In the genomic region with DNA sequence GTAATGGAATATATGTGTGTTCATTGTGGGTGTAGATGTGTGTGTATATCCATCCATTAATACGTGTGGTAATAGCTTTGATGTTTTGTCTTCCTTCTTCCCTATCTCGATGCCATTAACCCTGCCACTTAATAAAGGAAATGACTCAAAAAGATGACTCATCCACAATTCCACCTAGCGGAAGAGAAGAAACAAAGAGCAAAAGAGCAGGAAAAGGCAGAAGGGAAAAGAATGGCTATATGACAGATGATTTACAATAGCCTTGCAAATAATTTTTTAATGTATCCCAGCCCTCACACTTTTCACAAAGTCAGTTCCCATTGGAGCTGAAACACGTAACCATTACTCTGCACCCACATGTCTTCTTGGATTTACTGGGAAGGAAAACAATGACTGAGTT, we compare ENCODE assay signal across 10 cellular contexts.
DNase-seq lines count a peak whose midpoint lies in the region; ATAC-seq and TF ChIP-seq lines count a peak whose summit lies in the region.
"Had no signal": no experiment of that assay in that cellular context is flagged by ENCODE, and none has a peak within 500 bp of the region (broad histone marks: within the 10 kb centered on the region; RNA-seq: fewer than 3 reads in every experiment).

No MANE protein-coding gene starts in this region.

- POLR2A ChIA-PET in activated CD4-positive, alpha-beta memory T cell treated with anti-CD3 and anti-CD28 coated beads, Interleukin-2, amount 10 ng/mL, durations not matched to agents 7 days and 5 days (lab: Charles Lee) = no interaction called here
- POLR2A ChIA-PET in T-cell (lab: Charles Lee) (no interaction called here), HEK293T (lab: Yijun Ruan, JAX) (no interaction called here)

- no peaks in the 10 kb centered on the region for H3K9me3 Mint-ChIP-seq in activated CD4-positive, alpha-beta memory T cell treated with anti-CD3 and anti-CD28 coated beads, Interleukin-2, amount 10 ng/mL, durations not matched to agents 7 days and 5 days
- no peaks in the 10 kb centered on the region for H3K9me3 Mint-ChIP-seq in T-cell

- no peaks in the 10 kb centered on the region for H3K36me3 Mint-ChIP-seq in activated CD4-positive, alpha-beta memory T cell treated with anti-CD3 and anti-CD28 coated beads, Interleukin-2, amount 10 ng/mL, durations not matched to agents 7 days and 5 days (ENCODE audit: low read depth)
- no peaks in the 10 kb centered on the region for H3K36me3 Mint-ChIP-seq in T-cell
- H3K36me3 Mint-ChIP-seq: activated CD8-positive, alpha-beta memory T cell treated with anti-CD3 and anti-CD28 coated beads, Interleukin-2, amount 10 ng/mL, durations not matched to agents 7 days and 5 days had no signal

- no peak for ATAC-seq in T-cell (replicated peaks in 1 of 4)
- ATAC-seq: activated CD8-positive, alpha-beta memory T cell treated with anti-CD3 and anti-CD28 coated beads, Interleukin-2, amount 10 ng/mL, durations not matched to agents 7 days and 5 days had no signal

- no peak overlapping the region for H3K4me3 ChIP-seq in cardiac fibroblast (replicated peaks in 1 of 2; ENCODE audit: low read depth in 2 of 2, low read length in 2 of 2)
- H3K4me3 ChIP-seq in mesodermal cell (ENCODE audit: extremely low read depth, insufficient read depth, low read length, poor library complexity, severe bottlenecking) = no peak overlapping the region

- H3K27ac Mint-ChIP-seq in activated CD4-positive, alpha-beta memory T cell treated with anti-CD3 and anti-CD28 coated beads, Interleukin-2, amount 10 ng/mL, durations not matched to agents 7 days and 5 days = no peak overlapping the region
- no peak overlapping the region for H3K27ac Mint-ChIP-seq in T-cell
- H3K27ac Mint-ChIP-seq: activated CD8-positive, alpha-beta memory T cell treated with anti-CD3 and anti-CD28 coated beads, Interleukin-2, amount 10 ng/mL, durations not matched to agents 7 days and 5 days; progenitor cell of endocrine pancreas had no signal

- no peaks in the 10 kb centered on the region for H3K36me3 ChIP-seq in mesodermal cell (ENCODE audit: control insufficient read depth, insufficient read depth, low read length)

- no peak overlapping the region for H3K4me3 Mint-ChIP-seq in activated CD4-positive, alpha-beta memory T cell treated with anti-CD3 and anti-CD28 coated beads, Interleukin-2, amount 10 ng/mL, durations not matched to agents 7 days and 5 days
- no peak overlapping the region for H3K4me3 Mint-ChIP-seq in T-cell
- H3K4me3 Mint-ChIP-seq: activated CD8-positive, alpha-beta memory T cell treated with anti-CD3 and anti-CD28 coated beads, Interleukin-2, amount 10 ng/mL, durations not matched to agents 7 days and 5 days had no signal

- no peaks in the 10 kb centered on the region for H3K9me3 ChIP-seq in mesodermal cell (ENCODE audit: control insufficient read depth, low read length)

- no peaks in the 10 kb centered on the region for H3K4me1 Mint-ChIP-seq in activated CD4-positive, alpha-beta memory T cell treated with anti-CD3 and anti-CD28 coated beads, Interleukin-2, amount 10 ng/mL, durations not matched to agents 7 days and 5 days
- no peaks in the 10 kb centered on the region for H3K4me1 Mint-ChIP-seq in T-cell
- H3K4me1 Mint-ChIP-seq: activated CD8-positive, alpha-beta memory T cell treated with anti-CD3 and anti-CD28 coated beads, Interleukin-2, amount 10 ng/mL, durations not matched to agents 7 days and 5 days had no signal

- WGBS in mesodermal cell (ENCODE audit: insufficient coverage in 2 of 2), 2 experiments = 80 to 100% methylated on average over 1 of the region's 4 CpGs

- H3K4me1 ChIP-seq in mesodermal cell (ENCODE audit: control insufficient read depth, insufficient read depth, low read length, poor library complexity, severe bottlenecking) = peaks cover 19% of the 10 kb centered on the region

- no peak for TF ChIP-seq CTCF in cardiac fibroblast (IDR thresholded peaks at IDR 0.05; ENCODE audit: low read depth, low read length)

- CTCF ChIA-PET in activated CD4-positive, alpha-beta memory T cell treated with anti-CD3 and anti-CD28 coated beads, Interleukin-2, amount 10 ng/mL, durations not matched to agents 7 days and 5 days (lab: Charles Lee) = no interaction called here
- CTCF ChIA-PET in T-cell (lab: Charles Lee) = no interaction called here
- CTCF ChIA-PET in HEK293T (lab: Yijun Ruan, JAX) = no interaction called here

- H3K27me3 Mint-ChIP-seq in activated CD4-positive, alpha-beta memory T cell treated with anti-CD3 and anti-CD28 coated beads, Interleukin-2, amount 10 ng/mL, durations not matched to agents 7 days and 5 days = peaks cover 11% of the 10 kb centered on the region
- H3K27me3 Mint-ChIP-seq in T-cell = peaks cover 0 to 5% of the 10 kb centered on the region in 2 donors

- DNase-seq in ELR (ENCODE audit: low read depth) (peak; percentile 90), NCI-H69 (lab: John Stamatoyannopoulos, UW) (peak; percentile 41), cardiac fibroblast (ENCODE audit: low read depth in 2 of 2) (peak; percentile 50 to 75), T-cell (no peak), HEK293T (ENCODE audit: extremely low spot score) (no peak)
- DNase-seq in activated CD4-positive, alpha-beta memory T cell treated with anti-CD3 and anti-CD28 coated beads, Interleukin-2, amount 10 ng/mL, durations not matched to agents 7 days and 5 days = no peak
- DNase-seq: activated CD8-positive, alpha-beta memory T cell treated with anti-CD3 and anti-CD28 coated beads, Interleukin-2, amount 10 ng/mL, durations not matched to agents 7 days and 5 days; NCI-H2029 had no signal

- H3K27ac ChIP-seq in mesodermal cell (ENCODE audit: low read depth, low read length, severe bottlenecking) = peak overlapping the region; percentile 73

TF ChIP-seq in HEK293T, 16 proteins besides CTCF, POLR2A, EP300 and RAD21:
- TF ChIP-seq LEF1 (IDR thresholded peaks at IDR 0.05; ENCODE audit: borderline replicate concordance) (no peak), FOXM1 (IDR thresholded peaks at IDR 0.05; ENCODE audit: borderline replicate concordance) (no peak), HDGF (IDR thresholded peaks at IDR 0.05; ENCODE audit: borderline replicate concordance) (no peak), ELF4 (IDR thresholded peaks at IDR 0.05) (no peak), FOXK2 (IDR thresholded peaks at IDR 0.05) (no peak), PKNOX1 (IDR thresholded peaks at IDR 0.05) (no peak), CTBP1 (IDR thresholded peaks at IDR 0.05; ENCODE audit: borderline replicate concordance) (no peak), ARNT (IDR thresholded peaks at IDR 0.05) (no peak), SP1 (IDR thresholded peaks at IDR 0.05) (no peak), SUZ12 (IDR thresholded peaks at IDR 0.05) (no peak), FOXA1 (IDR thresholded peaks at IDR 0.05) (no peak), BHLHE40 (IDR thresholded peaks at IDR 0.05; ENCODE audit: borderline replicate concordance) (no peak), ZNF384 (IDR thresholded peaks at IDR 0.05) (no peak), TARDBP (IDR thresholded peaks at IDR 0.05) (no peak)

Comparison
In these comparisons a context has a peak if more than half of its experiments do, and no peak if none do; other contexts are left out.
1. DNase-seq: peak in ELR (single experiment), NCI-H69 (single experiment) and cardiac fibroblast (2 of 2); none in activated CD4-positive, alpha-beta memory T cell treated with anti-CD3 and anti-CD28 coated beads, Interleukin-2, amount 10 ng/mL, durations not matched to agents 7 days and 5 days (single experiment), T-cell (0 of 34) and HEK293T (single experiment).